Comparison of ENCODE assay signal across 8 cellular contexts in genomic region chr9:4228606-4229005, GRCh38.
A peak's percentile ranks its signal among the peaks of the same experiment; 100 is the strongest.
DNase-seq lines count a peak whose midpoint lies in the region; ATAC-seq, FAIRE-seq and TF ChIP-seq lines count a peak whose summit lies in the region.

No MANE protein-coding gene starts in this region.

- H3K4me1 ChIP-seq in adipocyte (ENCODE audit: control insufficient read depth, insufficient read depth, low read length): peaks cover 38% of the 10 kb centered on the region

- H3K9me3 ChIP-seq in adipocyte (ENCODE audit: control insufficient read depth, low read length): no peaks in the 10 kb centered on the region

- peak; percentile 77 for TF ChIP-seq CTCF in AG09319 (IDR thresholded peaks at IDR 0.05; ENCODE audit: low read depth, low read length)

- intact Hi-C loops in left colon (cut with DNase I, micrococcal nuclease): loop anchor here in 1 of 2 donors (5.0 to 10.0 kb wide), 2 partner anchors 154 to 496 kb away; no protein-coding TSS in a partner anchor

- no peaks in the 10 kb centered on the region for H3K27me3 ChIP-seq in adipocyte (replicated peaks; ENCODE audit: control insufficient read depth, insufficient read depth, low read length)

- no peaks in the 10 kb centered on the region for H3K36me3 ChIP-seq in adipocyte (ENCODE audit: control insufficient read depth, insufficient read depth, low read length, severe bottlenecking)

- ATAC-seq in GM19463 (IDR thresholded peaks at IDR 0.05; ENCODE audit: unreplicated experiment) (peak; percentile 56), left colon (peak; percentile 70), GM18873 (IDR thresholded peaks at IDR 0.05; ENCODE audit: low FRiP score, unreplicated experiment) (no peak)

- no peak overlapping the region for H3K4me3 ChIP-seq in adipocyte (ENCODE audit: low read length)

- no peak overlapping the region for H3K9ac ChIP-seq in adipocyte (ENCODE audit: low read length)

- FAIRE-seq in frontal cortex (lab: Jason Lieb, UNC): no peak

- DNase-seq in AG09319 (ENCODE audit: extremely low read depth, low read depth) (no peak), adipocyte (ENCODE audit: low read depth) (peak; percentile 71), left colon (no peak), frontal cortex (ENCODE audit: low spot score in 2 of 2) (no peak), GOT3 (lab: John Stamatoyannopoulos, UW) (no peak)
- DNase-seq in activated CD4-positive, alpha-beta T cell treated with anti-CD3 and anti-CD28 coated beads, Interleukin-2, amount 50 U/mL, for 4 hours: no peak
